In genomic region chr16:53198933-53199332, GRCh38 we compare ENCODE assay signal across 23 cellular contexts.
"Had no signal": no experiment of that assay in that cellular context is flagged by ENCODE, and none has a peak within 500 bp of the region (broad histone marks: within the 10 kb centered on the region; RNA-seq: fewer than 3 reads in every experiment).

No MANE protein-coding gene starts in this region.

- H3K36me3 ChIP-seq: lower lobe of right lung, sigmoid colon, spleen, thoracic aorta, tibial nerve, upper lobe of left lung, uterus had no signal

- H3K4me1 ChIP-seq: lower lobe of right lung, spleen, tibial nerve, upper lobe of left lung, uterus had no signal

- H3K9me3 ChIP-seq: lower lobe of right lung, psoas muscle, sigmoid colon, spleen, thoracic aorta, tibial nerve, upper lobe of left lung, uterus had no signal

- H3K4me3 ChIP-seq: dorsolateral prefrontal cortex, lower lobe of right lung, psoas muscle, sigmoid colon, spleen, thoracic aorta, tibial nerve, upper lobe of left lung, uterus had no signal

- H3K27ac ChIP-seq: dorsolateral prefrontal cortex, lower lobe of right lung, psoas muscle, sigmoid colon, spleen, thoracic aorta, tibial nerve, upper lobe of left lung, uterus had no signal

- H3K27me3 ChIP-seq: dorsolateral prefrontal cortex, sigmoid colon, spleen, tibial nerve, upper lobe of left lung, uterus had no signal

- DNase-seq: dorsolateral prefrontal cortex; effector CD4-positive, alpha-beta T cell; hypothalamus; immature natural killer cell; islet precursor cell; kidney glomerular epithelial cell; left ventricle myocardium superior; lower lobe of right lung; naive thymus-derived CD8-positive, alpha-beta T cell; nephron progenitor cell; nucleus accumbens; posterior cingulate gyrus; psoas muscle; right cardiac atrium; sigmoid colon; spleen; stimulated activated CD4-positive, alpha-beta T cell treated with anti-CD3 and anti-CD28 coated beads, Interleukin-4, amount 100 ng/mL, for 4 hours; stimulated activated naive B cell treated with anti-CD40 and anti-IgM and Interleukin-4, amounts not matched to agents 10 μg/mL and 1 μg/mL and 100 μg/mL, for 72 hours; substantia nigra; upper lobe of left lung; uterus had no signal

- ATAC-seq: left ventricle myocardium superior; lower lobe of right lung; naive thymus-derived CD8-positive, alpha-beta T cell; psoas muscle; right cardiac atrium had no signal
